34 cellular contexts compared by ENCODE assay signal in genomic region chrX:34112459-34112858, GRCh38. TPM values are rescaled to one million over a fixed set of nuclear protein-coding genes. Genes with fewer than 3 reads are reported as not detected.
"Had no signal": no experiment of that assay in that cellular context is flagged by ENCODE, and none has a peak within 500 bp of the region (broad histone marks: within the 10 kb centered on the region; RNA-seq: fewer than 3 reads in every experiment).

No MANE protein-coding gene starts in this region.

- H3K4me3 ChIP-seq: stomach, suprapubic skin, testis, thoracic aorta, thyroid gland, tibial artery, tibial nerve, transverse colon, upper lobe of left lung, upper lobe of right lung, uterus, vagina had no signal

- H3K4me1 Mint-ChIP-seq: stimulated activated effector memory CD8-positive, alpha-beta T cell treated with anti-CD3 and anti-CD28 coated beads, Interleukin-12 subunit alpha, Interleukin-12 subunit beta, amount 100 ng/mL, for 72 hours; stimulated activated memory B cell treated with anti-CD40 and anti-IgM and Interleukin-4, amounts not matched to agents 10 μg/mL and 1 μg/mL and 100 μg/mL, for 72 hours; stimulated activated naive B cell treated with anti-CD40 and anti-IgM and Interleukin-4, amounts not matched to agents 10 μg/mL and 1 μg/mL and 100 μg/mL, for 72 hours; stimulated activated naive CD8-positive, alpha-beta T cell treated with anti-CD3 and anti-CD28 coated beads, Interleukin-15, amount 100 ng/mL, for 72 hours had no signal

- H3K27ac ChIP-seq: stomach, suprapubic skin, testis, thoracic aorta, thyroid gland, tibial artery, tibial nerve, transverse colon, upper lobe of left lung, upper lobe of right lung, uterus, vagina had no signal

- FAIRE-seq: urothelium cell line had no signal

- H3K36me3 ChIP-seq: stomach, suprapubic skin, thoracic aorta, thyroid gland, tibial artery, tibial nerve, transverse colon, upper lobe of left lung, upper lobe of right lung, uterus, vagina had no signal

- H3K27me3 Mint-ChIP-seq: stimulated activated memory B cell treated with anti-CD40 and anti-IgM and Interleukin-4, amounts not matched to agents 10 μg/mL and 1 μg/mL and 100 μg/mL, for 72 hours; stimulated activated naive B cell treated with anti-CD40 and anti-IgM and Interleukin-4, amounts not matched to agents 10 μg/mL and 1 μg/mL and 100 μg/mL, for 72 hours; stimulated activated naive CD8-positive, alpha-beta T cell treated with anti-CD3 and anti-CD28 coated beads, Interleukin-15, amount 100 ng/mL, for 72 hours; stimulated activated naive CD8-positive, alpha-beta T cell treated with anti-CD3 and anti-CD28 coated beads, Interleukin-15, Interleukin-2, amounts not matched to agents 100 ng/mL and 50 ng/mL, for 24 hours; type B pancreatic cell had no signal

- DNase-seq: stimulated activated CD4-positive, alpha-beta T cell treated with anti-CD3 and anti-CD28 coated beads, Interleukin-2, amount 100 ng/mL, for 48 hours; stimulated activated CD4-positive, alpha-beta T cell treated with anti-CD3 and anti-CD28 coated beads, Interleukin-4, amount 100 ng/mL, for 1 hour; stimulated activated CD4-positive, alpha-beta T cell treated with anti-CD3 and anti-CD28 coated beads, Interleukin-4, amount 100 ng/mL, for 24 hours; stimulated activated CD4-positive, alpha-beta T cell treated with anti-CD3 and anti-CD28 coated beads, Interleukin-4, amount 100 ng/mL, for 4 hours; stimulated activated CD8-positive, alpha-beta memory T cell treated with anti-CD3 and anti-CD28 coated beads, Interleukin-4, amount 100 ng/mL, for 48 hours; stimulated activated naive B cell treated with anti-CD40 and anti-IgM and Interleukin-4, amounts not matched to agents 10 μg/mL and 1 μg/mL and 100 μg/mL, for 72 hours; stimulated activated naive CD4-positive, alpha-beta T cell; stimulated activated naive CD4-positive, alpha-beta T cell treated with Interleukin-2 at 50 U/mL for 16 hours; stimulated activated naive CD8-positive, alpha-beta T cell treated with anti-CD3 and anti-CD28 coated beads, Interleukin-15, amount 100 ng/mL, for 72 hours; stimulated activated naive CD8-positive, alpha-beta T cell treated with anti-CD3 and anti-CD28 coated beads, Interleukin-15, Interleukin-2, amounts not matched to agents 100 U/mL and 50 U/mL, for 24 hours; stomach; substantia nigra; testis; thyroid gland; tibial artery; transverse colon; trophoblast cell; upper lobe of left lung; upper lobe of right lung; uterus had no signal

- H3K27ac Mint-ChIP-seq: stimulated activated effector memory CD8-positive, alpha-beta T cell treated with anti-CD3 and anti-CD28 coated beads, Interleukin-12 subunit alpha, Interleukin-12 subunit beta, amount 100 ng/mL, for 72 hours; stimulated activated memory B cell treated with anti-CD40 and anti-IgM and Interleukin-4, amounts not matched to agents 10 μg/mL and 1 μg/mL and 100 μg/mL, for 72 hours; stimulated activated naive B cell treated with anti-CD40 and anti-IgM and Interleukin-4, amounts not matched to agents 10 μg/mL and 1 μg/mL and 100 μg/mL, for 72 hours; stimulated activated naive CD8-positive, alpha-beta T cell treated with anti-CD3 and anti-CD28 coated beads, Interleukin-15, amount 100 ng/mL, for 72 hours; stimulated activated naive CD8-positive, alpha-beta T cell treated with anti-CD3 and anti-CD28 coated beads, Interleukin-15, Interleukin-2, amounts not matched to agents 100 ng/mL and 50 ng/mL, for 24 hours; type B pancreatic cell had no signal

- H3K9me3 ChIP-seq: stomach, suprapubic skin, testis, thoracic aorta, thyroid gland, tibial artery, tibial nerve, transverse colon, upper lobe of left lung, upper lobe of right lung, uterus, vagina had no signal

- H3K4me1 ChIP-seq: stomach, suprapubic skin, testis, thyroid gland, tibial artery, tibial nerve, transverse colon, upper lobe of left lung, upper lobe of right lung, uterus, vagina had no signal

- H3K36me3 Mint-ChIP-seq: stimulated activated effector memory CD8-positive, alpha-beta T cell treated with anti-CD3 and anti-CD28 coated beads, Interleukin-12 subunit alpha, Interleukin-12 subunit beta, amount 100 ng/mL, for 72 hours; stimulated activated memory B cell treated with anti-CD40 and anti-IgM and Interleukin-4, amounts not matched to agents 10 μg/mL and 1 μg/mL and 100 μg/mL, for 72 hours; stimulated activated naive B cell treated with anti-CD40 and anti-IgM and Interleukin-4, amounts not matched to agents 10 μg/mL and 1 μg/mL and 100 μg/mL, for 72 hours; type B pancreatic cell had no signal

- ATAC-seq: stimulated activated effector memory CD8-positive, alpha-beta T cell treated with anti-CD3 and anti-CD28 coated beads, Interleukin-12 subunit alpha, Interleukin-12 subunit beta, amount 100 ng/mL, for 72 hours; stimulated activated memory B cell treated with anti-CD40 and anti-IgM and Interleukin-4, amounts not matched to agents 10 μg/mL and 1 μg/mL and 100 μg/mL, for 72 hours; stimulated activated naive B cell treated with anti-CD40 and anti-IgM and Interleukin-4, amounts not matched to agents 10 μg/mL and 1 μg/mL and 100 μg/mL, for 72 hours; stimulated activated naive CD8-positive, alpha-beta T cell treated with anti-CD3 and anti-CD28 coated beads, Interleukin-15, amount 100 ng/mL, for 72 hours; stimulated activated naive CD8-positive, alpha-beta T cell treated with anti-CD3 and anti-CD28 coated beads, Interleukin-15, Interleukin-2, amounts not matched to agents 100 U/mL and 50 U/mL, for 24 hours; upper lobe of right lung had no signal

- H3K9me3 Mint-ChIP-seq: stimulated activated memory B cell treated with anti-CD40 and anti-IgM and Interleukin-4, amounts not matched to agents 10 μg/mL and 1 μg/mL and 100 μg/mL, for 72 hours; stimulated activated naive B cell treated with anti-CD40 and anti-IgM and Interleukin-4, amounts not matched to agents 10 μg/mL and 1 μg/mL and 100 μg/mL, for 72 hours; stimulated activated naive CD8-positive, alpha-beta T cell treated with anti-CD3 and anti-CD28 coated beads, Interleukin-15, amount 100 ng/mL, for 72 hours; stimulated activated naive CD8-positive, alpha-beta T cell treated with anti-CD3 and anti-CD28 coated beads, Interleukin-15, Interleukin-2, amounts not matched to agents 100 ng/mL and 50 ng/mL, for 24 hours; type B pancreatic cell had no signal

- H3K4me3 Mint-ChIP-seq: stimulated activated effector memory CD8-positive, alpha-beta T cell treated with anti-CD3 and anti-CD28 coated beads, Interleukin-12 subunit alpha, Interleukin-12 subunit beta, amount 100 ng/mL, for 72 hours; stimulated activated memory B cell treated with anti-CD40 and anti-IgM and Interleukin-4, amounts not matched to agents 10 μg/mL and 1 μg/mL and 100 μg/mL, for 72 hours; stimulated activated naive B cell treated with anti-CD40 and anti-IgM and Interleukin-4, amounts not matched to agents 10 μg/mL and 1 μg/mL and 100 μg/mL, for 72 hours; stimulated activated naive CD8-positive, alpha-beta T cell treated with anti-CD3 and anti-CD28 coated beads, Interleukin-15, amount 100 ng/mL, for 72 hours; stimulated activated naive CD8-positive, alpha-beta T cell treated with anti-CD3 and anti-CD28 coated beads, Interleukin-15, Interleukin-2, amounts not matched to agents 100 ng/mL and 50 ng/mL, for 24 hours; type B pancreatic cell had no signal

- H3K27me3 ChIP-seq: stomach, suprapubic skin, testis, thyroid gland, tibial artery, tibial nerve, transverse colon, upper lobe of left lung, upper lobe of right lung, vagina had no signal

RNA-seq across cellular contexts. Expression of gene FAM47A, which starts 19.7 kb away (rescaled TPM):
- total RNA-seq: stomach, subcutaneous adipose tissue, suprapubic skin, temporal lobe, thoracic aorta, tibial nerve, transverse colon, upper lobe of left lung, upper lobe of right lung, ureter, urinary bladder, uterus, vagina had no signal
- polyA plus RNA-seq: stomach, thymus, urinary bladder had no signal
